15 cellular contexts compared by ENCODE assay signal in the genomic region with DNA sequence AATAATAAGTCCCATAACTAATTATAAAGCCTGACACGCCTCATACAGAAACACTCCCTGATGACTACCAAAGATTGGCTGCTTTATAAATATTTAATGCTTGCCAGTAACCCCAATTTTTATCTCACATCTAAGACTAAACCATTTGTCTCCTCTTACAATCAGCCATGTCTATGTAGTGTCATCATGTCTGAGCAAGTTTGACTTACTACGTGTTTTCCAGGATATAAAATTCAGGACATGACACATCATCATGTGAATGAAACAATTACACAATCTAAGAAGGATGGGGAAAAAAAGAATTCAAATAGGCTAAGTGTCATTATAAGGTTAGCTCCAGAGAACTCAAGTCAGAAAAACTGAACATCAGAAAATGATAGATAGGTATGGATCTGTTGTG.
DNase-seq lines count a peak whose midpoint lies in the region; ATAC-seq and TF ChIP-seq lines count a peak whose summit lies in the region.
"Had no signal": no experiment of that assay in that cellular context is flagged by ENCODE, and none has a peak within 500 bp of the region (broad histone marks: within the 10 kb centered on the region; RNA-seq: fewer than 3 reads in every experiment).

No MANE protein-coding gene starts in this region.

- H3K36me3 ChIP-seq in SJCRH30, result no peaks in the 10 kb centered on the region

- no peaks in the 10 kb centered on the region for H3K9me3 ChIP-seq in SJCRH30 (replicated peaks)

- peak; percentile 35 for DNase-seq in GM04504 (ENCODE audit: low read depth)
- peak in 1 of 2 experiments; percentile 51 for DNase-seq in SJCRH30
- peak; percentile 94 for DNase-seq in fibroblast of pulmonary artery (ENCODE audit: low read depth)
- peak; percentile 70 for DNase-seq in non-pigmented ciliary epithelial cell (ENCODE audit: low read depth)
- no peak for DNase-seq in T-helper 1 cell
- no peak for DNase-seq in activated CD4-positive, alpha-beta T cell treated with anti-CD3 and anti-CD28 coated beads, Interleukin-2, amount 50 U/mL, for 48 hours
- DNase-seq in NCI-H524 (lab: John Stamatoyannopoulos, UW), result no peak
- DNase-seq: activated CD8-positive, alpha-beta memory T cell treated with anti-CD3 and anti-CD28 coated beads for 24 hours; activated naive CD4-positive, alpha-beta T cell treated with anti-CD3 and anti-CD28 coated beads, Interleukin-2, amount 10 ng/mL, durations not matched to agents 7 days and 5 days; CD4-positive, alpha-beta T cell; NCI-H2171 treated with DMSO at 0.1 percent for 48 hours; OCI-M1; stimulated activated naive CD8-positive, alpha-beta T cell treated with anti-CD3 and anti-CD28 coated beads, Interleukin-15, amount 100 ng/mL, for 72 hours had no signal

- ATAC-seq in GM18909 (IDR thresholded peaks at IDR 0.05; ENCODE audit: poor library complexity, unreplicated experiment), result no peak
- ATAC-seq: stimulated activated naive CD8-positive, alpha-beta T cell treated with anti-CD3 and anti-CD28 coated beads, Interleukin-15, amount 100 ng/mL, for 72 hours had no signal

- H3K27ac ChIP-seq in SJCRH30, result peak overlapping the region; percentile 80
- H3K27ac ChIP-seq: coronary artery had no signal

- no peaks in the 10 kb centered on the region for H3K27me3 ChIP-seq in SJCRH30

- no peak for TF ChIP-seq CTCF in fibroblast of pulmonary artery (IDR thresholded peaks at IDR 0.05; ENCODE audit: low read length, missing control alignments)

- peaks cover 27% of the 10 kb centered on the region for H3K4me1 ChIP-seq in SJCRH30

- H3K4me3 ChIP-seq in SJCRH30 (no peak overlapping the region), fibroblast of pulmonary artery (replicated peaks; ENCODE audit: low read depth, low read length) (no peak overlapping the region)
- H3K4me3 ChIP-seq: coronary artery had no signal

Comparison
In these comparisons a context has a peak if more than half of its experiments do, and no peak if none do; other contexts are left out.
1. DNase-seq: peak in GM04504 (single experiment), fibroblast of pulmonary artery (single experiment) and non-pigmented ciliary epithelial cell (single experiment); none in T-helper 1 cell (0 of 5), activated CD4-positive, alpha-beta T cell treated with anti-CD3 and anti-CD28 coated beads, Interleukin-2, amount 50 U/mL, for 48 hours (0 of 2) and NCI-H524 (0 of 2).